Comparison of ENCODE assay signal across 7 cellular contexts in genomic region chr1:83151167-83151898, GRCh38.
DNase-seq lines count a peak whose midpoint lies in the region; ATAC-seq, FAIRE-seq and TF ChIP-seq lines count a peak whose summit lies in the region.
"Not testable (repeated sequence)": the region's sequence is repeated elsewhere in the genome, so short reads cannot be mapped to it uniquely, and the experiment has no call there.

No MANE protein-coding gene starts in this region.

- WGBS in H1 (ENCODE audit: extremely low coverage in 1 of 2, insufficient coverage in 1 of 2, insufficient read length in 1 of 2, insufficient replicate concordance in 2 of 2, low coverage in 1 of 2, low lambda C conversion rate in 2 of 2, missing lambda C conversion rate in 1 of 2), 2 experiments, result 90% methylated on average over 2 of the region's 3 CpGs; no CpG with 5 or more reads in 1 of the 2 experiments
- whole genome bisulfite sequencing in heart right ventricle, 2 donors, result 60 to 66% methylated on average over 2 of the region's 3 CpGs

- H2BK20ac ChIP-seq in H1 (ENCODE audit: low read length), result not testable (repeated sequence)

- H2BK120ac ChIP-seq in H1 (replicated peaks; ENCODE audit: low read depth, low read length), result not testable (repeated sequence)

- not testable (repeated sequence) for H3K23ac ChIP-seq in H1 (ENCODE audit: insufficient read length)

- not testable (repeated sequence) for TF ChIP-seq POLR2A in GM12892 (IDR thresholded peaks at IDR 0.05; ENCODE audit: low read depth, low read length); H1 (IDR thresholded peaks at IDR 0.05; ENCODE audit: control extremely low read depth in 1 of 2, low read depth in 2 of 2, low read length in 2 of 2)

- not testable (repeated sequence) for H3K4me1 Mint-ChIP-seq in activated T-helper 17 cell treated with anti-CD3 and anti-CD28 coated beads, Interleukin-2, amount 50 U/mL, for 72 hours; mesothelial cell of epicardium

- H2BK5ac ChIP-seq in H1 (ENCODE audit: low read depth, low read length), result not testable (repeated sequence)

- peak; percentile 74 for ATAC-seq in activated T-helper 17 cell treated with anti-CD3 and anti-CD28 coated beads, Interleukin-2, amount 50 U/mL, for 72 hours (replicated peaks)
- ATAC-seq in heart right ventricle, result peak; percentile 98 to 100 (median 99)

- H3K27ac Mint-ChIP-seq in activated T-helper 17 cell treated with anti-CD3 and anti-CD28 coated beads, Interleukin-2, amount 50 U/mL, for 72 hours, result not testable (repeated sequence)
- peak overlapping the region; percentile 50 for H3K27ac Mint-ChIP-seq in mesothelial cell of epicardium

- not testable (repeated sequence) for H2BK12ac ChIP-seq in H1 (ENCODE audit: low read depth, low read length)

- H3K4ac ChIP-seq in H1 (replicated peaks; ENCODE audit: insufficient read length, low read depth, low read length), result not testable (repeated sequence)

- FAIRE-seq in GM12892 (lab: Jason Lieb, UNC), result peak; percentile 61
- FAIRE-seq in H1 (lab: Jason Lieb, UNC), result peak; percentile 57

- not testable (repeated sequence) for H4K20me1 ChIP-seq in H1 (replicated peaks in 1 of 2; ENCODE audit: control insufficient read depth in 1 of 2, insufficient read depth in 2 of 2, low read length in 2 of 2)

- H2AK5ac ChIP-seq in H1 (ENCODE audit: low read depth, low read length), result not testable (repeated sequence)

- H3K9me3 Mint-ChIP-seq in activated T-helper 17 cell treated with anti-CD3 and anti-CD28 coated beads, Interleukin-2, amount 50 U/mL, for 72 hours; mesothelial cell of epicardium: not testable (repeated sequence)

- POLR2A ChIA-PET in H1 (lab: Charles Lee; ENCODE audit: partially characterized antibody), result not testable (repeated sequence)

- not testable (repeated sequence) for H3K9ac ChIP-seq in H1 (replicated peaks in 1 of 4; ENCODE audit: extremely low read depth in 1 of 4, low read depth in 3 of 4, low read length in 3 of 4)

- H3K27ac ChIP-seq in H1 (ENCODE audit: low read depth, low read length), result not testable (repeated sequence)
- H3K27ac ChIP-seq in heart right ventricle, result peak overlapping the region in 4 of 10 donors; percentile 22 to 60 (median 28)

- H4K91ac ChIP-seq in H1 (replicated peaks; ENCODE audit: insufficient read length, low read length), result not testable (repeated sequence)

- not testable (repeated sequence) for H3K4me3 Mint-ChIP-seq in activated T-helper 17 cell treated with anti-CD3 and anti-CD28 coated beads, Interleukin-2, amount 50 U/mL, for 72 hours; mesothelial cell of epicardium

- not testable (repeated sequence) for H3K4me2 ChIP-seq in H1 (ENCODE audit: insufficient read depth in 1 of 2, low read depth in 2 of 2, low read length in 2 of 2)

- H3K36me3 ChIP-seq in H1 (ENCODE audit: control insufficient read depth in 2 of 4, insufficient read depth in 4 of 4, low read length in 3 of 4); heart right ventricle: not testable (repeated sequence)

- H4K5ac ChIP-seq in H1 (ENCODE audit: insufficient read length, low read depth, low read length), result not testable (repeated sequence)

- not testable (repeated sequence) for TF ChIP-seq EP300 in H1 (IDR thresholded peaks at IDR 0.05; ENCODE audit: borderline replicate concordance in 1 of 2, low read depth in 2 of 2, low read length in 2 of 2)

- CTCF ChIA-PET in H1 (lab: Charles Lee; ENCODE audit: partially characterized antibody), result not testable (repeated sequence)

- H3K14ac ChIP-seq in H1 (ENCODE audit: insufficient read length), result not testable (repeated sequence)

- not testable (repeated sequence) for H3K79me1 ChIP-seq in H1 (ENCODE audit: low read depth, low read length)

- H3K27me3 Mint-ChIP-seq in activated T-helper 17 cell treated with anti-CD3 and anti-CD28 coated beads, Interleukin-2, amount 50 U/mL, for 72 hours; mesothelial cell of epicardium (ENCODE audit: low read depth): not testable (repeated sequence)

- H2AFZ ChIP-seq in H1 (ENCODE audit: low read length), result not testable (repeated sequence)

- not testable (repeated sequence) for H3K36me3 Mint-ChIP-seq in activated T-helper 17 cell treated with anti-CD3 and anti-CD28 coated beads, Interleukin-2, amount 50 U/mL, for 72 hours (ENCODE audit: low read depth); mesothelial cell of epicardium

- not testable (repeated sequence) for TF ChIP-seq CTCF in H1 (IDR thresholded peaks at IDR 0.05; ENCODE audit: control extremely low read depth in 1 of 3, insufficient read depth in 1 of 3, low read depth in 1 of 3, low read length in 3 of 3); heart right ventricle (IDR thresholded peaks at IDR 0.05); mesothelial cell of epicardium (IDR thresholded peaks at IDR 0.05; ENCODE audit: unreplicated experiment)

- H3K23me2 ChIP-seq in H1 (ENCODE audit: low read depth, low read length), result not testable (repeated sequence)

- H4K8ac ChIP-seq in H1 (ENCODE audit: extremely low read depth, insufficient read depth, low read length), result not testable (repeated sequence)

- not testable (repeated sequence) for H3K27me3 ChIP-seq in H1 (replicated peaks in 1 of 4; ENCODE audit: control insufficient read depth in 3 of 4, extremely low read depth in 1 of 4, insufficient read depth in 3 of 4, low read length in 3 of 4); heart right ventricle

- not testable (repeated sequence) for H3K79me2 ChIP-seq in H1 (ENCODE audit: control insufficient read depth in 1 of 2, insufficient read depth in 2 of 2, low read length in 2 of 2)

- not testable (repeated sequence) for DNase-seq in GM12892 (ENCODE audit: insufficient read length); H1 (ENCODE audit: low read depth in 1 of 2, low spot score in 2 of 2); mesothelial cell of epicardium (ENCODE audit: low spot score in 2 of 2, unreplicated experiment in 2 of 2)
- DNase-seq in NCI-H510A treated with DMSO at 0.1 percent for 48 hours (lab: John Stamatoyannopoulos, UW), result peak; percentile 39
- peak; percentile 19 to 69 for DNase-seq in heart right ventricle
- peak; percentile 66 for DNase-seq in skeletal muscle cell (ENCODE audit: low read depth)

- H3K18ac ChIP-seq in H1 (ENCODE audit: extremely low read depth, low read length), result not testable (repeated sequence)

- not testable (repeated sequence) for H2BK15ac ChIP-seq in H1 (ENCODE audit: low read length)

- not testable (repeated sequence) for H3K4me1 ChIP-seq in H1 (replicated peaks in 1 of 4; ENCODE audit: control insufficient read depth in 3 of 4, insufficient read depth in 4 of 4, low read length in 3 of 4)
- H3K4me1 ChIP-seq in heart right ventricle, result peaks cover 0 to 19% (median 6%) of the 10 kb centered on the region in 9 donors

- H3K4me3 ChIP-seq in H1 (ENCODE audit: extremely low read depth in 1 of 4, insufficient read depth in 2 of 4, low read depth in 3 of 4, low read length in 4 of 4); heart right ventricle; skeletal muscle cell (ENCODE audit: low read depth, low read length): not testable (repeated sequence)

- TF ChIP-seq RAD21 in H1 (IDR thresholded peaks at IDR 0.05 in 1 of 2, conservative IDR thresholded peaks at IDR 0.05 in 1 of 2; ENCODE audit: low read depth in 2 of 2, low read length in 2 of 2), result not testable (repeated sequence)

- intact Hi-C loops in heart right ventricle (cut with DNase I), result not testable (repeated sequence)

- H3K9me3 ChIP-seq in H1 (ENCODE audit: insufficient read depth in 2 of 2, low read depth in 1 of 2, low read length in 1 of 2); heart right ventricle: not testable (repeated sequence)

- H3K56ac ChIP-seq in H1 (replicated peaks; ENCODE audit: insufficient read length, low read depth, low read length), result not testable (repeated sequence)
